ENCODE assay signal across 16 cellular contexts in genomic region chr2:108605947-108606346, GRCh38.
DNase-seq lines count a peak whose midpoint lies in the region; ATAC-seq, FAIRE-seq and TF ChIP-seq lines count a peak whose summit lies in the region.
"Had no signal": no experiment of that assay in that cellular context is flagged by ENCODE, and none has a peak within 500 bp of the region (broad histone marks: within the 10 kb centered on the region; RNA-seq: fewer than 3 reads in every experiment).

No MANE protein-coding gene starts in this region.

- H3K36me3 Mint-ChIP-seq in CD14-positive monocyte: peaks cover 66 to 79% of the 10 kb centered on the region in 2 donors

- POLR2A ChIA-PET in GM10248 (lab: Yijun Ruan, JAX): no interaction called here
- POLR2A ChIA-PET in HepG2 (lab: Yijun Ruan, JAX): interaction anchor here (0.6 kb wide), 1 partner anchor 142 kb away, joined by 3 read pairs; no protein-coding TSS in a partner anchor

- no peak for TF ChIP-seq POLR2A in HepG2 (IDR thresholded peaks at IDR 0.05; ENCODE audit: insufficient read depth in 1 of 2, low read depth in 2 of 2, low read length in 2 of 2)

- ATAC-seq in GM18907 (IDR thresholded peaks at IDR 0.05; ENCODE audit: unreplicated experiment): peak; percentile 70
- ATAC-seq in HG02642 (IDR thresholded peaks at IDR 0.05; ENCODE audit: poor library complexity, unreplicated experiment): peak; percentile 62
- peak; percentile 48 for ATAC-seq in HG03521 (IDR thresholded peaks at IDR 0.05; ENCODE audit: unreplicated experiment)
- no peak for ATAC-seq in HepG2

- no peaks in the 10 kb centered on the region for H3K9me3 ChIP-seq in HepG2 (ENCODE audit: low read length)
- H3K9me3 ChIP-seq: esophagus muscularis mucosa, SK-N-SH, transverse colon had no signal

- TF ChIP-seq CTCF in CD14-positive monocyte (IDR thresholded peaks at IDR 0.05): no peak
- TF ChIP-seq CTCF in GM10248 (IDR thresholded peaks at IDR 0.05; ENCODE audit: control extremely low read depth, extremely low read depth, low read depth, missing control alignments): no peak
- TF ChIP-seq CTCF in HepG2 (CRISPR knock-in tag; IDR thresholded peaks at IDR 0.05): no peak

- peaks cover 2% of the 10 kb centered on the region for H4K20me1 ChIP-seq in HepG2 (ENCODE audit: insufficient read depth, low read length)

- peaks cover 28% of the 10 kb centered on the region for H3K4me1 Mint-ChIP-seq in CD14-positive monocyte

- no peak overlapping the region for H3K27ac ChIP-seq in HepG2 (ENCODE audit: extremely low read length, insufficient read depth, low read length)
- H3K27ac ChIP-seq: C4-2B, esophagus muscularis mucosa, transverse colon had no signal

- peak overlapping the region in 6 of 7 donors; percentile 21 to 87 (median 62) for H3K27ac Mint-ChIP-seq in CD14-positive monocyte

- no peak overlapping the region for H3K9ac ChIP-seq in HepG2 (ENCODE audit: insufficient read depth, low read depth, low read length)
- H3K9ac ChIP-seq: SK-N-SH had no signal

- H3K79me2 ChIP-seq in HepG2 (ENCODE audit: insufficient read depth, low read length): peaks cover 46% of the 10 kb centered on the region

- no peak overlapping the region for H3K4me2 ChIP-seq in HepG2 (ENCODE audit: low read depth, low read length)
- H3K4me2 ChIP-seq: SK-N-SH had no signal

- CTCF ChIA-PET in GM10248 (lab: Yijun Ruan, JAX): interaction anchor here (0.6 to 5.0 kb wide), 14 partner anchors 10 to 108 kb away, joined by 3 to 106 read pairs (median 4); no protein-coding TSS in a partner anchor
- CTCF ChIA-PET in HepG2 (lab: Yijun Ruan, JAX; ENCODE audit: low intra/inter-chr PET ratio, low total read pairs): no interaction called here

- H3K36me3 ChIP-seq in HepG2 (replicated peaks in 1 of 2; ENCODE audit: control insufficient read depth in 1 of 2, insufficient read depth in 2 of 2, low read length in 2 of 2): peaks cover 0 to 1% of the 10 kb centered on the region in 2 experiments; a peak in 2 of 5 replicates
- H3K36me3 ChIP-seq: esophagus muscularis mucosa, transverse colon had no signal

- no peaks in the 10 kb centered on the region for H3K27me3 Mint-ChIP-seq in CD14-positive monocyte (ENCODE audit: low read depth in 3 of 3)
- H3K27me3 Mint-ChIP-seq: brain had no signal

- FAIRE-seq in HepG2 (lab: Jason Lieb, UNC): no peak
- FAIRE-seq: islet of Langerhans had no signal

- H2AFZ ChIP-seq in HepG2 (ENCODE audit: low read length): no peak overlapping the region

- H3K4me1 ChIP-seq in HepG2 (ENCODE audit: insufficient read depth, low read length): no peaks in the 10 kb centered on the region

- intact Hi-C loops in CD14-positive monocyte (cut with micrococcal nuclease): loop anchor here in 1 of 2 donors (10.0 kb wide), 1 partner anchor 109 kb away; the partner anchor contains the start of gene RANBP2
- intact Hi-C loops in HepG2 (cut with micrococcal nuclease; ENCODE audit: unreplicated experiment): loop anchor here (2.0 kb wide), 1 partner anchor 31 kb away; no protein-coding TSS in a partner anchor

- no TSS peak for BruUV-seq in HepG2 (replicated peaks; lab: Mats Ljungman, UMichigan)

- no peak for TF ChIP-seq RAD21 in HepG2 (CRISPR knock-in tag; IDR thresholded peaks at IDR 0.05)

- no peak for DNase-seq in CD14-positive monocyte (ENCODE audit: low spot score)
- DNase-seq in Kasumi-1 (lab: John Stamatoyannopoulos, UW): no peak
- no peak for DNase-seq in GM10248 (ENCODE audit: extremely low spot score)
- no peak for DNase-seq in HepG2 (ENCODE audit: low spot score)
- no peak for DNase-seq in MV-4-11 (lab: John Stamatoyannopoulos, UW)
- DNase-seq: NCI-H2107; SK-N-SH; stimulated activated CD4-positive, alpha-beta T cell treated with anti-CD3 and anti-CD28 coated beads, Interleukin-4, amount 100 ng/mL, for 24 hours; transverse colon had no signal

- H3K9me3 Mint-ChIP-seq in CD14-positive monocyte: no peaks in the 10 kb centered on the region

- 100% methylated on average over 3 of the region's 3 CpGs for WGBS in HepG2 (ENCODE audit: low lambda C conversion rate)

- no peak overlapping the region for H3K4me3 ChIP-seq in HepG2 (replicated peaks in 1 of 3; ENCODE audit: insufficient read depth in 1 of 3, low read depth in 2 of 3, low read length in 3 of 3)
- H3K4me3 ChIP-seq: esophagus muscularis mucosa, transverse colon had no signal

- no peak overlapping the region for H3K4me3 Mint-ChIP-seq in CD14-positive monocyte
- H3K4me3 Mint-ChIP-seq: brain had no signal

- H3K27me3 ChIP-seq in HepG2 (ENCODE audit: control insufficient read depth in 1 of 2, insufficient read depth in 2 of 2, low read length in 2 of 2): no peaks in the 10 kb centered on the region
- H3K27me3 ChIP-seq: esophagus muscularis mucosa, transverse colon had no signal

- in situ Hi-C loops in HepG2 (cut with HindIII; ENCODE audit: extremely low pct_ligation_motif_present, low pct_unique_long_range_greater_than_20kb): no loop called here

- TF ChIP-seq EP300 in HepG2 (IDR thresholded peaks at IDR 0.05; ENCODE audit: low read depth in 2 of 2, low read length in 2 of 2) (no peak), HepG2 (CRISPR knock-in tag; IDR thresholded peaks at IDR 0.05; ENCODE audit: borderline replicate concordance) (no peak)

TF ChIP-seq in HepG2, 621 proteins besides CTCF, POLR2A, EP300 and RAD21 (continues in another document):
- TF ChIP-seq MLXIP (CRISPR knock-in tag; IDR thresholded peaks at IDR 0.05; ENCODE audit: borderline replicate concordance) (no peak), MEIS2 (CRISPR knock-in tag; IDR thresholded peaks at IDR 0.05) (no peak), ARID4A (CRISPR knock-in tag; IDR thresholded peaks at IDR 0.05; ENCODE audit: borderline replicate concordance) (no peak), ZFYVE20 (CRISPR knock-in tag; IDR thresholded peaks at IDR 0.05; ENCODE audit: borderline replicate concordance, low read depth) (no peak)
- TF ChIP-seq, protein P1, sequence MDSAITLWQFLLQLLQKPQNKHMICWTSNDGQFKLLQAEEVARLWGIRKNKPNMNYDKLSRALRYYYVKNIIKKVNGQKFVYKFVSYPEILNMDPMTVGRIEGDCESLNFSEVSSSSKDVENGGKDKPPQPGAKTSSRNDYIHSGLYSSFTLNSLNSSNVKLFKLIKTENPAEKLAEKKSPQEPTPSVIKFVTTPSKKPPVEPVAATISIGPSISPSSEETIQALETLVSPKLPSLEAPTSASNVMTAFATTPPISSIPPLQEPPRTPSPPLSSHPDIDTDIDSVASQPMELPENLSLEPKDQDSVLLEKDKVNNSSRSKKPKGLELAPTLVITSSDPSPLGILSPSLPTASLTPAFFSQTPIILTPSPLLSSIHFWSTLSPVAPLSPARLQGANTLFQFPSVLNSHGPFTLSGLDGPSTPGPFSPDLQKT (CRISPR knock-in tag; IDR thresholded peaks at IDR 0.05; ENCODE audit: borderline replicate concordance): no peak
